Comparison of ENCODE assay signal across 8 cellular contexts in genomic region chr12:90909069-90909676, GRCh38. TPM values are rescaled to one million over a fixed set of nuclear protein-coding genes. Genes with fewer than 3 reads are reported as not detected.
DNase-seq lines count a peak whose midpoint lies in the region; ATAC-seq and TF ChIP-seq lines count a peak whose summit lies in the region.

No MANE protein-coding gene starts in this region.

- POLR2A ChIA-PET in A673 (lab: Charles Lee; ENCODE audit: low non-redundant PET): no interaction called here

- intact Hi-C loops in A673 (cut with micrococcal nuclease; ENCODE audit: unreplicated experiment): no loop called here

- H2BK15ac ChIP-seq in mesenchymal stem cell (ENCODE audit: low read depth, poor library complexity, severe bottlenecking): no peak overlapping the region

- no peaks in the 10 kb centered on the region for H3K27me3 ChIP-seq in A673 (replicated peaks; ENCODE audit: insufficient read depth, low read depth, low read length, poor library complexity)
- H3K27me3 ChIP-seq in mesenchymal stem cell (ENCODE audit: control insufficient read depth in 1 of 2, insufficient read depth in 1 of 2, low read length in 2 of 2): no peaks in the 10 kb centered on the region

- H3K27ac ChIP-seq in A673 (ENCODE audit: low read depth, low read length, poor library complexity, severe bottlenecking) (no peak overlapping the region), mesenchymal stem cell (ENCODE audit: low read length, poor library complexity, severe bottlenecking) (no peak overlapping the region)

- H3K4me1 ChIP-seq in A673 (ENCODE audit: insufficient read depth, low read length, poor library complexity, severe bottlenecking) (peaks cover 5% of the 10 kb centered on the region), mesenchymal stem cell (ENCODE audit: control insufficient read depth, insufficient read depth, low read depth, low read length) (no peaks in the 10 kb centered on the region)

- no peak overlapping the region for H2AK5ac ChIP-seq in mesenchymal stem cell (ENCODE audit: low read length, severe bottlenecking)

- ATAC-seq in GM18502 (IDR thresholded peaks at IDR 0.05; ENCODE audit: poor library complexity, unreplicated experiment): peak; percentile 62
- no peak for ATAC-seq in GM21723 (IDR thresholded peaks at IDR 0.05; ENCODE audit: unreplicated experiment)
- ATAC-seq in HG02798 (IDR thresholded peaks at IDR 0.05; ENCODE audit: poor library complexity, unreplicated experiment): no peak

- no peak overlapping the region for H3K4ac ChIP-seq in mesenchymal stem cell (ENCODE audit: low read depth in 1 of 2, low read length in 2 of 2)

- H3K36me3 ChIP-seq in A673 (ENCODE audit: insufficient read depth, low read length, poor library complexity, severe bottlenecking) (no peaks in the 10 kb centered on the region), mesenchymal stem cell (ENCODE audit: control insufficient read depth in 1 of 2, insufficient read depth in 2 of 2, low read depth in 1 of 2, low read length in 2 of 2) (no peaks in the 10 kb centered on the region)

- H3K79me1 ChIP-seq in mesenchymal stem cell (replicated peaks; ENCODE audit: low read length, poor library complexity, severe bottlenecking): no peaks in the 10 kb centered on the region

- H3K23ac ChIP-seq in mesenchymal stem cell (ENCODE audit: low read length in 2 of 2): no peak overlapping the region

- H2BK5ac ChIP-seq in mesenchymal stem cell (ENCODE audit: low read depth, low read length, poor library complexity, severe bottlenecking): no peak overlapping the region

- TF ChIP-seq CTCF in A673 (conservative IDR thresholded peaks at IDR 0.05; ENCODE audit: low read depth, low read length): peak; percentile 90

- DNase-seq in A673 (ENCODE audit: low spot score): peak; percentile 72
- peak; percentile 39 for DNase-seq in NCI-H510A treated with DMSO at 0.1 percent for 48 hours (lab: John Stamatoyannopoulos, UW)
- peak; percentile 6 for DNase-seq in cerebellum (ENCODE audit: low spot score)
- peak; percentile 64 for DNase-seq in mesenchymal stem cell
- no peak for DNase-seq in SKM-1 (lab: John Stamatoyannopoulos, UW; ENCODE audit: unreplicated experiment)

- no peak overlapping the region for H3K4me2 ChIP-seq in mesenchymal stem cell (ENCODE audit: low read length, poor library complexity, severe bottlenecking)

- H2BK120ac ChIP-seq in mesenchymal stem cell (ENCODE audit: low read depth, low read length): no peak overlapping the region

- no peak overlapping the region for H4K91ac ChIP-seq in mesenchymal stem cell (ENCODE audit: low read length)

- H4K8ac ChIP-seq in mesenchymal stem cell (ENCODE audit: low read length): no peak overlapping the region

- H3K18ac ChIP-seq in mesenchymal stem cell (ENCODE audit: low read depth in 1 of 2, low read length in 2 of 2): no peak overlapping the region

- no peak overlapping the region for H3K9ac ChIP-seq in mesenchymal stem cell (ENCODE audit: low read length)

- H2AFZ ChIP-seq in mesenchymal stem cell (ENCODE audit: low read depth, low read length): no peak overlapping the region

- WGBS in mesenchymal stem cell: 44% methylated on average over 6 of the region's 7 CpGs

- no peak overlapping the region for H3K4me3 ChIP-seq in A673 (ENCODE audit: low read depth, low read length, poor library complexity, severe bottlenecking)
- H3K4me3 ChIP-seq in mesenchymal stem cell (ENCODE audit: insufficient read depth in 1 of 2, low read depth in 1 of 2, low read length in 2 of 2): no peak overlapping the region

- H3K9me3 ChIP-seq in A673 (ENCODE audit: low read depth, low read length, poor library complexity, severe bottlenecking): no peaks in the 10 kb centered on the region
- no peaks in the 10 kb centered on the region for H3K9me3 ChIP-seq in mesenchymal stem cell (ENCODE audit: control insufficient read depth, low read length)

- CTCF ChIA-PET in A673 (lab: Charles Lee): interaction anchor here (1.3 kb wide), 1 partner anchor 9 kb away, joined by 3 read pairs; no protein-coding TSS in a partner anchor

- H2BK12ac ChIP-seq in mesenchymal stem cell (ENCODE audit: low read length in 2 of 2): no peak overlapping the region

- no peak overlapping the region for H3K14ac ChIP-seq in mesenchymal stem cell (ENCODE audit: low read length in 2 of 2)

- BruUV-seq in A673 (replicated peaks; lab: Mats Ljungman, UMichigan): no TSS peak

RNA-seq across cellular contexts. Expression of gene CCER1, which starts 45.8 kb away (rescaled TPM):
- total RNA-seq in A673 (2021) (not detected in 2 replicates), cerebellum (not detected)
- polyA plus RNA-seq in mesenchymal stem cell (2013, experiment 1 of 2): not detected
- polyA plus RNA-seq in mesenchymal stem cell (2013, experiment 2 of 2): not detected
